Comparison of ENCODE assay signal across 9 cellular contexts in genomic region chr14:61598980-61599379, GRCh38.
DNase-seq lines count a peak whose midpoint lies in the region; ATAC-seq, FAIRE-seq and TF ChIP-seq lines count a peak whose summit lies in the region.
"Had no signal": no experiment of that assay in that cellular context is flagged by ENCODE, and none has a peak within 500 bp of the region (broad histone marks: within the 10 kb centered on the region; RNA-seq: fewer than 3 reads in every experiment).

No MANE protein-coding gene starts in this region.

- no peaks in the 10 kb centered on the region for H3K36me3 Mint-ChIP-seq in T-helper 1 cell treated with Interleukin-12 subunit alpha and Interleukin-12 subunit beta and Interleukin-4 antibody, amounts not matched to agents 30 μg/mL and 1 μg/mL, for 36 hours (ENCODE audit: low read depth)

- H3K4me3 Mint-ChIP-seq in T-helper 1 cell treated with Interleukin-12 subunit alpha and Interleukin-12 subunit beta and Interleukin-4 antibody, amounts not matched to agents 30 μg/mL and 1 μg/mL, for 36 hours = peak overlapping the region; percentile 22

- peak overlapping the region; percentile 5; the same call in 2 of the 3 replicates for H3K4me2 ChIP-seq in A549
- H3K4me2 ChIP-seq in hepatocyte = peak overlapping the region; percentile 44

- H3K4me1 Mint-ChIP-seq in T-helper 1 cell treated with Interleukin-12 subunit alpha and Interleukin-12 subunit beta and Interleukin-4 antibody, amounts not matched to agents 30 μg/mL and 1 μg/mL, for 36 hours (ENCODE audit: low read depth) = peaks cover 44% of the 10 kb centered on the region

- 12% methylated on average over 1 of the region's 1 CpG for WGBS in A549 (ENCODE audit: missing lambda C conversion rate)
- 11% methylated on average over 1 of the region's 1 CpG for WGBS in hepatocyte (ENCODE audit: low lambda C conversion rate, missing lambda C conversion rate)

- POLR2A ChIA-PET in A549 (lab: Yijun Ruan, JAX) = no interaction called here

- no peak; a peak in 1 of 6 replicates for ATAC-seq in A549
- peak; percentile 42 for ATAC-seq in GM19463 (IDR thresholded peaks at IDR 0.05; ENCODE audit: unreplicated experiment)
- ATAC-seq in HG03571 (IDR thresholded peaks at IDR 0.05; ENCODE audit: unreplicated experiment) = no peak
- ATAC-seq in HG03457 (IDR thresholded peaks at IDR 0.05; ENCODE audit: unreplicated experiment) = no peak

- TF ChIP-seq RAD21 in A549 (conservative IDR thresholded peaks at IDR 0.05 in 1 of 2, IDR thresholded peaks at IDR 0.05 in 1 of 2) = no peak

- H3K4me1 ChIP-seq in A549 = peaks cover 46% of the 10 kb centered on the region; the same call in 2 of the 3 replicates
- H3K4me1 ChIP-seq in hepatocyte (ENCODE audit: insufficient read depth) = peaks cover 25% of the 10 kb centered on the region
- H3K4me1 ChIP-seq in BE2C = peaks cover 30% of the 10 kb centered on the region

- no peak for TF ChIP-seq CTCF in A549 (IDR thresholded peaks at IDR 0.05)
- no peak for TF ChIP-seq CTCF in hepatocyte (IDR thresholded peaks at IDR 0.05; ENCODE audit: poor library complexity)
- TF ChIP-seq CTCF in BE2C (IDR thresholded peaks at IDR 0.05; ENCODE audit: low read depth, low read length) = no peak

- H3K27ac ChIP-seq in A549 (peak overlapping the region in 1 of 2 experiments; percentile 51; a peak in 3 of 6 replicates), hepatocyte (peak overlapping the region; percentile 66)

- DNase-seq in A549 (ENCODE audit: low read depth in 1 of 2, low spot score in 1 of 2) (no peak), hepatocyte (ENCODE audit: low spot score) (no peak), BE2C (no peak), cortex of kidney (lab: John Stamatoyannopoulos, UW) (no peak)
- DNase-seq: activated CD4-positive, alpha-beta T cell treated with anti-CD3 and anti-CD28 coated beads, Interleukin-2, amount 50 U/mL, for 1 hour had no signal

- no peaks in the 10 kb centered on the region for H4K20me1 ChIP-seq in hepatocyte (ENCODE audit: insufficient read depth, poor library complexity, severe bottlenecking)

- no peaks in the 10 kb centered on the region for H3K27me3 Mint-ChIP-seq in T-helper 1 cell treated with Interleukin-12 subunit alpha and Interleukin-12 subunit beta and Interleukin-4 antibody, amounts not matched to agents 30 μg/mL and 1 μg/mL, for 36 hours (ENCODE audit: low read depth)

- H3K27me3 ChIP-seq in hepatocyte (no peaks in the 10 kb centered on the region), BE2C (no peaks in the 10 kb centered on the region)

- H3K4me3 ChIP-seq in A549 (no peak overlapping the region), hepatocyte (no peak overlapping the region), BE2C (ENCODE audit: low read depth, low read length) (no peak overlapping the region)

- TF ChIP-seq EP300 in A549 (IDR thresholded peaks at IDR 0.05) = no peak

- CTCF ChIA-PET in A549 (lab: Yijun Ruan, JAX) = no interaction called here

- H3K79me2 ChIP-seq in hepatocyte = no peaks in the 10 kb centered on the region

- no peaks in the 10 kb centered on the region for H3K9me2 ChIP-seq in hepatocyte (replicated peaks; ENCODE audit: insufficient read depth)

- no peak for TF ChIP-seq POLR2A in A549 (IDR thresholded peaks at IDR 0.05; ENCODE audit: low read length)

- no peak for FAIRE-seq in A549 (lab: Jason Lieb, UNC)

- H3K9me3 Mint-ChIP-seq in T-helper 1 cell treated with Interleukin-12 subunit alpha and Interleukin-12 subunit beta and Interleukin-4 antibody, amounts not matched to agents 30 μg/mL and 1 μg/mL, for 36 hours = no peaks in the 10 kb centered on the region

- H3K27ac Mint-ChIP-seq in T-helper 1 cell treated with Interleukin-12 subunit alpha and Interleukin-12 subunit beta and Interleukin-4 antibody, amounts not matched to agents 30 μg/mL and 1 μg/mL, for 36 hours = peak overlapping the region; percentile 88

- no peaks in the 10 kb centered on the region for H3K36me3 ChIP-seq in hepatocyte (replicated peaks; ENCODE audit: insufficient read depth, low read depth)
- H3K36me3 ChIP-seq in BE2C = no peaks in the 10 kb centered on the region

- H3K9me3 ChIP-seq in A549 = no peaks in the 10 kb centered on the region
- no peaks in the 10 kb centered on the region for H3K9me3 ChIP-seq in hepatocyte (ENCODE audit: low read depth)
- no peaks in the 10 kb centered on the region for H3K9me3 ChIP-seq in BE2C

- no peak overlapping the region for H2AFZ ChIP-seq in hepatocyte

TF ChIP-seq in A549, 52 proteins besides CTCF, POLR2A, EP300 and RAD21:
- 0 out of 2 replicates have a peak, but pooled peaks have one; percentile 27 for TF ChIP-seq ESRRA (IDR thresholded peaks at IDR 0.05; ENCODE audit: borderline replicate concordance, low read length)
- TF ChIP-seq MAZ (IDR thresholded peaks at IDR 0.05; ENCODE audit: borderline replicate concordance, low read depth, low read length) = no peak
